14 cellular contexts compared by ENCODE assay signal in genomic region chr16:15658149-15658548, GRCh38. TPM values are rescaled to one million over a fixed set of nuclear protein-coding genes. Genes with fewer than 3 reads are reported as not detected.
A peak's percentile ranks its signal among the peaks of the same experiment; 100 is the strongest.
DNase-seq lines count a peak whose midpoint lies in the region; ATAC-seq and TF ChIP-seq lines count a peak whose summit lies in the region.
"Had no signal": no experiment of that assay in that cellular context is flagged by ENCODE, and none has a peak within 500 bp of the region (broad histone marks: within the 10 kb centered on the region; RNA-seq: fewer than 3 reads in every experiment).

No MANE protein-coding gene starts in this region.

- no peak overlapping the region for H3K4me2 ChIP-seq in IMR-90 (ENCODE audit: low read depth, low read length)
- H3K4me2 ChIP-seq: hepatocyte had no signal

- H3K4me1 Mint-ChIP-seq in activated CD4-positive, alpha-beta T cell treated with anti-CD3 and anti-CD28 coated beads, Interleukin-2, amount 10 ng/mL, durations not matched to agents 7 days and 5 days, result peaks cover 51% of the 10 kb centered on the region
- H3K4me1 Mint-ChIP-seq in central memory CD8-positive, alpha-beta T cell, result peaks cover 58% of the 10 kb centered on the region
- peaks cover 81% of the 10 kb centered on the region for H3K4me1 Mint-ChIP-seq in stimulated activated memory B cell treated with anti-CD40 and anti-IgM and Interleukin-4, amounts not matched to agents 10 μg/mL and 1 μg/mL and 100 μg/mL, for 72 hours

- TF ChIP-seq POLR2A in IMR-90 (IDR thresholded peaks at IDR 0.05; ENCODE audit: low read depth, low read length), result no peak

- H3K23ac ChIP-seq in IMR-90 (ENCODE audit: low read depth, low read length), result no peak overlapping the region

- no peaks in the 10 kb centered on the region for H3K27me3 Mint-ChIP-seq in activated CD4-positive, alpha-beta T cell treated with anti-CD3 and anti-CD28 coated beads, Interleukin-2, amount 10 ng/mL, durations not matched to agents 7 days and 5 days
- H3K27me3 Mint-ChIP-seq in central memory CD8-positive, alpha-beta T cell, result no peaks in the 10 kb centered on the region
- no peaks in the 10 kb centered on the region for H3K27me3 Mint-ChIP-seq in stimulated activated memory B cell treated with anti-CD40 and anti-IgM and Interleukin-4, amounts not matched to agents 10 μg/mL and 1 μg/mL and 100 μg/mL, for 72 hours
- H3K27me3 Mint-ChIP-seq: dendritic cell treated with granulocyte-macrophage colony-stimulating factor and Interleukin-4, amounts not matched to agents 40 ng/mL and 50 ng/mL, for 4 days had no signal

- H3K9me3 ChIP-seq in IMR-90 (ENCODE audit: control insufficient read depth, insufficient read depth, low read length), result no peaks in the 10 kb centered on the region

- intact Hi-C loops in IMR-90 (cut with micrococcal nuclease), result no loop called here

- no peak overlapping the region for H2AFZ ChIP-seq in IMR-90 (replicated peaks; ENCODE audit: low read length, poor library complexity)
- H2AFZ ChIP-seq: hepatocyte had no signal

- H3K9me3 Mint-ChIP-seq in activated CD4-positive, alpha-beta T cell treated with anti-CD3 and anti-CD28 coated beads, Interleukin-2, amount 10 ng/mL, durations not matched to agents 7 days and 5 days, result no peaks in the 10 kb centered on the region
- no peaks in the 10 kb centered on the region for H3K9me3 Mint-ChIP-seq in central memory CD8-positive, alpha-beta T cell
- H3K9me3 Mint-ChIP-seq in stimulated activated memory B cell treated with anti-CD40 and anti-IgM and Interleukin-4, amounts not matched to agents 10 μg/mL and 1 μg/mL and 100 μg/mL, for 72 hours, result no peaks in the 10 kb centered on the region
- H3K9me3 Mint-ChIP-seq: dendritic cell treated with granulocyte-macrophage colony-stimulating factor and Interleukin-4, amounts not matched to agents 40 ng/mL and 50 ng/mL, for 4 days had no signal

- H4K91ac ChIP-seq in IMR-90 (ENCODE audit: insufficient read depth, low read depth, low read length), result no peak overlapping the region

- no peak overlapping the region for H2BK20ac ChIP-seq in IMR-90 (ENCODE audit: low read depth, low read length)

- TF ChIP-seq CTCF in IMR-90 (conservative IDR thresholded peaks at IDR 0.05; ENCODE audit: low read depth, low read length), result no peak

- no peak for TF ChIP-seq RAD21 in IMR-90 (IDR thresholded peaks at IDR 0.05; ENCODE audit: low read length)

- H3K4me3 Mint-ChIP-seq in activated CD4-positive, alpha-beta T cell treated with anti-CD3 and anti-CD28 coated beads, Interleukin-2, amount 10 ng/mL, durations not matched to agents 7 days and 5 days, result no peak overlapping the region
- no peak overlapping the region for H3K4me3 Mint-ChIP-seq in central memory CD8-positive, alpha-beta T cell
- H3K4me3 Mint-ChIP-seq in stimulated activated memory B cell treated with anti-CD40 and anti-IgM and Interleukin-4, amounts not matched to agents 10 μg/mL and 1 μg/mL and 100 μg/mL, for 72 hours, result no peak overlapping the region
- H3K4me3 Mint-ChIP-seq: dendritic cell treated with granulocyte-macrophage colony-stimulating factor and Interleukin-4, amounts not matched to agents 40 ng/mL and 50 ng/mL, for 4 days had no signal

- no peak overlapping the region for H3K4me3 ChIP-seq in IMR-90 (ENCODE audit: insufficient read depth, low read depth, low read length)
- H3K4me3 ChIP-seq: hepatocyte had no signal

- POLR2A ChIA-PET in activated CD4-positive, alpha-beta T cell treated with anti-CD3 and anti-CD28 coated beads, Interleukin-2, amount 10 ng/mL, durations not matched to agents 7 days and 5 days (lab: Charles Lee), result no interaction called here
- POLR2A ChIA-PET in IMR-90 (lab: Charles Lee; ENCODE audit: unreplicated experiment), result no interaction called here

- H3K9me1 ChIP-seq in IMR-90 (ENCODE audit: insufficient read depth, low read length), result peaks cover 21% of the 10 kb centered on the region

- 0 out of 2 replicates have a peak overlapping the region, but pooled peaks have one; percentile 2 for H2AK5ac ChIP-seq in IMR-90 (ENCODE audit: low read depth, low read length)

- CTCF ChIA-PET in activated CD4-positive, alpha-beta T cell treated with anti-CD3 and anti-CD28 coated beads, Interleukin-2, amount 10 ng/mL, durations not matched to agents 7 days and 5 days (lab: Charles Lee), result interaction anchor here (0.8 to 2.5 kb wide), 2 partner anchors 16 to 22 kb away, joined by 4 to 12 read pairs; partner anchors contain the start of gene MARF1
- CTCF ChIA-PET in IMR-90 (lab: Yijun Ruan, JAX), result interaction anchor here (0.8 kb wide), 1 partner anchor 15 kb away, joined by 4 read pairs; the partner anchor contains the start of gene MARF1

- in situ Hi-C loops in IMR-90 (cut with MboI; ENCODE audit: low sequenced_read_pairs), result no loop called here

- peak overlapping the region; percentile 81 for H3K27ac Mint-ChIP-seq in activated CD4-positive, alpha-beta T cell treated with anti-CD3 and anti-CD28 coated beads, Interleukin-2, amount 10 ng/mL, durations not matched to agents 7 days and 5 days
- peak overlapping the region; percentile 5 for H3K27ac Mint-ChIP-seq in central memory CD8-positive, alpha-beta T cell (ENCODE audit: low read depth)
- peak overlapping the region; percentile 8 for H3K27ac Mint-ChIP-seq in stimulated activated memory B cell treated with anti-CD40 and anti-IgM and Interleukin-4, amounts not matched to agents 10 μg/mL and 1 μg/mL and 100 μg/mL, for 72 hours
- H3K27ac Mint-ChIP-seq: dendritic cell treated with granulocyte-macrophage colony-stimulating factor and Interleukin-4, amounts not matched to agents 40 ng/mL and 50 ng/mL, for 4 days had no signal

- no peak overlapping the region for H2AK9ac ChIP-seq in IMR-90 (replicated peaks; ENCODE audit: low read depth, low read length, poor library complexity)

- WGBS in IMR-90 (ENCODE audit: extremely low coverage in 2 of 2, insufficient read length in 1 of 2), 2 experiments, result no CpG with 5 or more reads among the region's 6 CpGs

- no peak overlapping the region for H2BK120ac ChIP-seq in IMR-90 (ENCODE audit: low read depth, low read length)

- dilution Hi-C loops in IMR-90 (cut with HindIII; ENCODE audit: low sequenced_read_pairs, unreplicated experiment), result no loop called here

- H4K8ac ChIP-seq in IMR-90 (ENCODE audit: low read depth in 2 of 2, low read length in 2 of 2), result no peak overlapping the region

- DNase-seq in activated CD4-positive, alpha-beta T cell treated with anti-CD3 and anti-CD28 coated beads, Interleukin-2, amount 10 ng/mL, durations not matched to agents 7 days and 5 days, result no peak
- DNase-seq in activated CD4-positive, alpha-beta T cell treated with anti-CD3 and anti-CD28 coated beads, Interleukin-2, amount 50 U/mL, for 1 hour, result no peak
- DNase-seq in IMR-90, result no peak
- no peak for DNase-seq in central memory CD8-positive, alpha-beta T cell (ENCODE audit: low spot score in 2 of 2)
- DNase-seq in NCI-H1048 (lab: John Stamatoyannopoulos, UW), result no peak
- no peak for DNase-seq in GM19238 (ENCODE audit: insufficient read length, low spot score)
- DNase-seq: activated CD4-positive, CD25-positive, alpha-beta regulatory T cell treated with anti-CD3 and anti-CD28 coated beads, Interleukin-2, amount 50 U/mL, for 72 hours; left colon; NCI-H1930; NCI-H69 had no signal

- H2BK15ac ChIP-seq in IMR-90 (ENCODE audit: low read depth, low read length), result no peak overlapping the region

- peaks cover 56 to 75% of the 10 kb centered on the region in 2 experiments for H3K79me1 ChIP-seq in IMR-90 (ENCODE audit: low read depth in 1 of 2, low read length in 2 of 2)

- H3K36me3 ChIP-seq in IMR-90 (ENCODE audit: control insufficient read depth, insufficient read depth, low read length), result peaks cover 5% of the 10 kb centered on the region

- H3K56ac ChIP-seq in IMR-90 (ENCODE audit: extremely low read depth, insufficient read depth, low read length), result no peak overlapping the region

- BruUV-seq in IMR-90 (replicated peaks; lab: Mats Ljungman, UMichigan), result no TSS peak

- no peak overlapping the region for H3K4ac ChIP-seq in IMR-90 (ENCODE audit: low read depth, low read length)

- no peak for ATAC-seq in IMR-90 (ENCODE audit: low read depth)
- ATAC-seq in central memory CD8-positive, alpha-beta T cell (replicated peaks; ENCODE audit: extremely low read depth, poor library complexity, severe bottlenecking), result no peak
- ATAC-seq in stimulated activated memory B cell treated with anti-CD40 and anti-IgM and Interleukin-4, amounts not matched to agents 10 μg/mL and 1 μg/mL and 100 μg/mL, for 72 hours, result peak; percentile 66
- ATAC-seq in HG02885 (IDR thresholded peaks at IDR 0.05; ENCODE audit: poor library complexity, unreplicated experiment), result no peak
- ATAC-seq: left colon had no signal

- H2BK5ac ChIP-seq in IMR-90 (ENCODE audit: low read depth, low read length, poor library complexity, severe bottlenecking), result no peak overlapping the region

- no peak overlapping the region for H3K18ac ChIP-seq in IMR-90 (ENCODE audit: low read depth, low read length)

- H3K14ac ChIP-seq in IMR-90 (replicated peaks; ENCODE audit: low read depth, low read length), result no peak overlapping the region

- H4K5ac ChIP-seq in IMR-90 (ENCODE audit: low read depth, low read length), result no peak overlapping the region

- H3K4me1 ChIP-seq in IMR-90 (ENCODE audit: control insufficient read depth, insufficient read depth, low read length), result peaks cover 4% of the 10 kb centered on the region; the same call in 1 of the 2 replicates

- H3K27me3 ChIP-seq in IMR-90 (ENCODE audit: control insufficient read depth, insufficient read depth, low read length), result no peaks in the 10 kb centered on the region
- H3K27me3 ChIP-seq: hepatocyte had no signal

- no peak overlapping the region for H3K9ac ChIP-seq in IMR-90 (ENCODE audit: low read depth, low read length)

- H3K27ac ChIP-seq in IMR-90 (ENCODE audit: insufficient read depth, low read length), result no peak overlapping the region
- H3K27ac ChIP-seq: hepatocyte had no signal

- H3K36me3 Mint-ChIP-seq in activated CD4-positive, alpha-beta T cell treated with anti-CD3 and anti-CD28 coated beads, Interleukin-2, amount 10 ng/mL, durations not matched to agents 7 days and 5 days (ENCODE audit: low read depth), result peaks cover 54% of the 10 kb centered on the region
- peaks cover 22% of the 10 kb centered on the region for H3K36me3 Mint-ChIP-seq in central memory CD8-positive, alpha-beta T cell (ENCODE audit: insufficient read depth)
- peaks cover 53% of the 10 kb centered on the region for H3K36me3 Mint-ChIP-seq in stimulated activated memory B cell treated with anti-CD40 and anti-IgM and Interleukin-4, amounts not matched to agents 10 μg/mL and 1 μg/mL and 100 μg/mL, for 72 hours

- peaks cover 65% of the 10 kb centered on the region for H4K20me1 ChIP-seq in IMR-90 (ENCODE audit: insufficient read depth, low read length)

RNA-seq across cellular contexts. Expression of gene NDE1, which starts 8.1 kb away (rescaled TPM):
- 100 to 1,000 TPM; 144 to 147 TPM for total RNA-seq in activated CD4-positive, alpha-beta T cell treated with anti-CD3 and anti-CD28 coated beads, Interleukin-2, amount 10 ng/mL, durations not matched to agents 7 days and 5 days
- total RNA-seq in IMR-90 (2012; rRNA removed), result 29.2 and 34.4 TPM in 2 replicates
- polyA plus RNA-seq in IMR-90 (2012; rRNA removed), result 17.3 and 22.7 TPM in 2 replicates
- polyA plus RNA-seq in IMR-90 (2012; cell fraction: cytosol; rRNA removed), result 14.0 and 28.0 TPM in 2 replicates
- polyA plus RNA-seq in IMR-90 (2012; cell fraction: nucleus; rRNA removed; ENCODE audit: low replicate concordance), result 8.8 and 21.5 TPM in 2 replicates

RNA-seq across cellular contexts. Expression of gene MARF1, which starts 15.2 kb away (rescaled TPM):
- total RNA-seq in activated CD4-positive, alpha-beta T cell treated with anti-CD3 and anti-CD28 coated beads, Interleukin-2, amount 10 ng/mL, durations not matched to agents 7 days and 5 days, result 100 to 1,000 TPM in 1 of 2 experiments, 10 to 100 TPM in 1; 79.9 to 101 TPM
- 7.8 and 9.0 TPM in 2 replicates for total RNA-seq in IMR-90 (2012; rRNA removed)
- polyA plus RNA-seq in IMR-90 (2012; rRNA removed), result 11.5 and 12.9 TPM in 2 replicates
- 4.4 and 6.7 TPM in 2 replicates for polyA plus RNA-seq in IMR-90 (2012; cell fraction: cytosol; rRNA removed)
- polyA plus RNA-seq in IMR-90 (2012; cell fraction: nucleus; rRNA removed; ENCODE audit: low replicate concordance), result 13.5 and 38.8 TPM in 2 replicates

Comparison
In these comparisons a context has a peak if more than half of its experiments do, and no peak if none do; other contexts are left out.
1. H3K27ac Mint-ChIP-seq: peak in every context shown above with its lines; median percentile 81 in activated CD4-positive, alpha-beta T cell treated with anti-CD3 and anti-CD28 coated beads, Interleukin-2, amount 10 ng/mL, durations not matched to agents 7 days and 5 days; 8 in stimulated activated memory B cell treated with anti-CD40 and anti-IgM and Interleukin-4, amounts not matched to agents 10 μg/mL and 1 μg/mL and 100 μg/mL, for 72 hours; 5 in central memory CD8-positive, alpha-beta T cell.